Comparison of ENCODE assay signal across 12 cellular contexts in the genomic region with DNA sequence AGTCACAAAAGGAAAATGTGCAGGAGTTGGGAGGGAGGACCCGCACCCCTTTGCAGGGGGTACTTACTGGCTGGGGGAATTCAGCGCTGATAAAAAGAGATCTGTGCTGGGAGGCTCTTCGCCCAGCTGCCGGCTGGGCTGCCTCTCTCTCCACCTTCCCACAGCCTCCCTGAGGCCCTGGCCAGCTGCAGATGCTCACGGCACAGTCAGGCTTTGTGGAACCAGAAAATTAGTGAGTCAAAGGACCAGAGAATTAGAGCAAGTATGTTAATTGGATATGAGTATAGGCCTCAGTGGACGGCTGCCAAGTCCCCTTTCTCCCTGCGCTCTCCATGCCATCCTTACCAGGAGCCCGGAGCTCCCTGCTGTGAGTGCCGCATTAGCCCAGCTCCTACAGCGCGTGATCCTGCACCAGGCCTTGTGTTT.
DNase-seq lines count a peak whose midpoint lies in the region; TF ChIP-seq lines count a peak whose summit lies in the region.
"Had no signal": no experiment of that assay in that cellular context is flagged by ENCODE, and none has a peak within 500 bp of the region (broad histone marks: within the 10 kb centered on the region; RNA-seq: fewer than 3 reads in every experiment).

No MANE protein-coding gene starts in this region.

- H3K9me3 Mint-ChIP-seq in neural crest cell = peaks cover 2% of the 10 kb centered on the region

- no peaks in the 10 kb centered on the region for H3K27me3 ChIP-seq in brain microvascular endothelial cell (replicated peaks)
- no peaks in the 10 kb centered on the region for H3K27me3 ChIP-seq in prostate gland (replicated peaks; ENCODE audit: insufficient read depth)
- H3K27me3 ChIP-seq: BLaER1 treated with 17β-estradiol and CSF1 and Interleukin-3, amounts not matched to agents 10 nM and 100 nM had no signal

- no peak overlapping the region for H3K27ac Mint-ChIP-seq in neural crest cell (ENCODE audit: unreplicated experiment)

- H3K27me3 Mint-ChIP-seq in neural crest cell (ENCODE audit: low read depth) = no peaks in the 10 kb centered on the region

- no peaks in the 10 kb centered on the region for H3K36me3 Mint-ChIP-seq in neural crest cell (ENCODE audit: low read depth)

- H3K36me3 ChIP-seq in brain microvascular endothelial cell (replicated peaks) (no peaks in the 10 kb centered on the region), prostate gland (no peaks in the 10 kb centered on the region)
- H3K36me3 ChIP-seq: BLaER1 treated with 17β-estradiol and CSF1 and Interleukin-3, amounts not matched to agents 10 nM and 100 nM had no signal

- peak overlapping the region; percentile 57 for H3K4me3 Mint-ChIP-seq in neural crest cell

- 76% methylated on average over 11 of the region's 11 CpGs for WGBS in prostate gland

- peak; percentile 90 for DNase-seq in COR-L47 (lab: John Stamatoyannopoulos, UW)
- peak; percentile 72 for DNase-seq in NCI-H2107 (lab: John Stamatoyannopoulos, UW)
- DNase-seq in brain microvascular endothelial cell = peak; percentile 21
- DNase-seq in neural crest cell (ENCODE audit: low read depth, low spot score) = no peak
- no peak for DNase-seq in prostate gland (ENCODE audit: low spot score)
- DNase-seq in stimulated activated CD4-positive, alpha-beta T cell treated with anti-CD3 and anti-CD28 coated beads, Interleukin-2, amount 100 ng/mL, for 48 hours = no peak
- DNase-seq in GM20000 (ENCODE audit: low spot score) = no peak
- DNase-seq in SKM-1 treated with dmso at 0.1 percent for 144 hours (lab: John Stamatoyannopoulos, UW; ENCODE audit: unreplicated experiment) = no peak
- DNase-seq: central memory CD4-positive, alpha-beta T cell; left cardiac atrium had no signal

- no peaks in the 10 kb centered on the region for H3K4me1 ChIP-seq in prostate gland (replicated peaks)
- H3K4me1 ChIP-seq: BLaER1 treated with 17β-estradiol and CSF1 and Interleukin-3, amounts not matched to agents 10 nM and 100 nM had no signal

- H3K4me1 Mint-ChIP-seq in neural crest cell = peaks cover 53% of the 10 kb centered on the region

- H3K27ac ChIP-seq in brain microvascular endothelial cell = peak overlapping the region; percentile 7
- no peak overlapping the region for H3K27ac ChIP-seq in prostate gland
- H3K27ac ChIP-seq: BLaER1 treated with 17β-estradiol and CSF1 and Interleukin-3, amounts not matched to agents 10 nM and 100 nM; skin epidermis had no signal

- no peaks in the 10 kb centered on the region for H3K9me3 ChIP-seq in prostate gland

- TF ChIP-seq CTCF in brain microvascular endothelial cell (IDR thresholded peaks at IDR 0.05; ENCODE audit: low read depth, low read length, missing control alignments) (no peak), neural crest cell (conservative IDR thresholded peaks at IDR 0.05) (no peak), prostate gland (IDR thresholded peaks at IDR 0.05) (no peak), GM20000 (IDR thresholded peaks at IDR 0.05; ENCODE audit: extremely low read depth, missing control alignments) (no peak)

- intact Hi-C loops in prostate gland (cut with DNase I) = no loop called here

- TF ChIP-seq POLR2A in prostate gland (IDR thresholded peaks at IDR 0.05) = no peak

- H3K4me3 ChIP-seq in brain microvascular endothelial cell (ENCODE audit: low read depth, low read length) (no peak overlapping the region), prostate gland (no peak overlapping the region)
- H3K4me3 ChIP-seq: BLaER1 treated with 17β-estradiol and CSF1 and Interleukin-3, amounts not matched to agents 10 nM and 100 nM; skin epidermis had no signal

- in situ Hi-C loops in brain microvascular endothelial cell (cut with HindIII; ENCODE audit: low pct_ligation_motif_present, low sequenced_read_pairs) = no loop called here

Comparison
In these comparisons a context has a peak if more than half of its experiments do, and no peak if none do; other contexts are left out.
1. DNase-seq: peak in COR-L47 (single experiment), NCI-H2107 (single experiment) and brain microvascular endothelial cell (single experiment); none in neural crest cell (single experiment), prostate gland (single experiment), stimulated activated CD4-positive, alpha-beta T cell treated with anti-CD3 and anti-CD28 coated beads, Interleukin-2, amount 100 ng/mL, for 48 hours (0 of 2), GM20000 (single experiment) and SKM-1 treated with dmso at 0.1 percent for 144 hours (single experiment).